In genomic region chr20:36646678-36647077, GRCh38 we compare ENCODE assay signal across 14 cellular contexts. TPM values are rescaled to one million over a fixed set of nuclear protein-coding genes. Genes with fewer than 3 reads are reported as not detected.
DNase-seq lines count a peak whose midpoint lies in the region; ATAC-seq and TF ChIP-seq lines count a peak whose summit lies in the region.
"Had no signal": no experiment of that assay in that cellular context is flagged by ENCODE, and none has a peak within 500 bp of the region (broad histone marks: within the 10 kb centered on the region; RNA-seq: fewer than 3 reads in every experiment).

No MANE protein-coding gene starts in this region.

- no peak overlapping the region for H3K4me3 ChIP-seq in psoas muscle
- H3K4me3 ChIP-seq: lung had no signal

- no peaks in the 10 kb centered on the region for H3K4me1 ChIP-seq in psoas muscle

- no peak for TF ChIP-seq CTCF in progenitor cell of endocrine pancreas (IDR thresholded peaks at IDR 0.05; ENCODE audit: unreplicated experiment)
- TF ChIP-seq CTCF in psoas muscle (IDR thresholded peaks at IDR 0.05), result no peak

- H3K4me3 Mint-ChIP-seq in activated T-cell treated with anti-CD3 and anti-CD28 coated beads, Interleukin-2, amount 50 U/mL, for 72 hours, result peak overlapping the region; percentile 96 to 100
- H3K4me3 Mint-ChIP-seq in activated naive CD8-positive, alpha-beta T cell treated with anti-CD3 and anti-CD28 coated beads, Interleukin-2, amount 50 U/mL, for 24 hours, result peak overlapping the region; percentile 93
- H3K4me3 Mint-ChIP-seq in progenitor cell of endocrine pancreas (ENCODE audit: low read depth), result no peak overlapping the region
- H3K4me3 Mint-ChIP-seq: neural crest cell, type B pancreatic cell had no signal

- peaks cover 0 to 4% of the 10 kb centered on the region in 2 donors for H3K36me3 Mint-ChIP-seq in activated T-cell treated with anti-CD3 and anti-CD28 coated beads, Interleukin-2, amount 50 U/mL, for 72 hours (ENCODE audit: insufficient read depth in 2 of 2)
- peaks cover 10% of the 10 kb centered on the region for H3K36me3 Mint-ChIP-seq in activated naive CD8-positive, alpha-beta T cell treated with anti-CD3 and anti-CD28 coated beads, Interleukin-2, amount 50 U/mL, for 24 hours (ENCODE audit: low read depth)
- H3K36me3 Mint-ChIP-seq in progenitor cell of endocrine pancreas (ENCODE audit: insufficient read depth), result peaks cover 3% of the 10 kb centered on the region
- H3K36me3 Mint-ChIP-seq: type B pancreatic cell had no signal

- no peak for DNase-seq in activated T-cell treated with anti-CD3 and anti-CD28 coated beads, Interleukin-2, amount 50 U/mL, for 72 hours
- no peak for DNase-seq in activated T-cell treated with anti-CD3 and anti-CD28 coated beads for 4 hours
- DNase-seq in NCI-H2171 treated with DMSO at 0.1 percent for 48 hours (lab: John Stamatoyannopoulos, UW), result peak; percentile 79
- no peak for DNase-seq in activated naive CD8-positive, alpha-beta T cell treated with anti-CD3 and anti-CD28 coated beads, Interleukin-2, amount 50 U/mL, for 24 hours
- no peak for DNase-seq in progenitor cell of endocrine pancreas (ENCODE audit: low spot score, unreplicated experiment)
- DNase-seq in psoas muscle, result no peak
- DNase-seq in NCI-H1092 (lab: John Stamatoyannopoulos, UW), result no peak
- DNase-seq: cerebellar nuclear complex, SHP77 had no signal

- no peaks in the 10 kb centered on the region for H3K9me3 ChIP-seq in psoas muscle

- peaks cover 0 to 7% of the 10 kb centered on the region in 2 donors for H3K36me3 ChIP-seq in psoas muscle (ENCODE audit: insufficient read depth in 1 of 2, low read depth in 1 of 2)

- intact Hi-C loops in psoas muscle (cut with DNase I), result no loop called here

- no peaks in the 10 kb centered on the region for H3K9me3 Mint-ChIP-seq in activated T-cell treated with anti-CD3 and anti-CD28 coated beads, Interleukin-2, amount 50 U/mL, for 72 hours
- H3K9me3 Mint-ChIP-seq in activated naive CD8-positive, alpha-beta T cell treated with anti-CD3 and anti-CD28 coated beads, Interleukin-2, amount 50 U/mL, for 24 hours, result no peaks in the 10 kb centered on the region
- H3K9me3 Mint-ChIP-seq in progenitor cell of endocrine pancreas (ENCODE audit: low read depth), result no peaks in the 10 kb centered on the region
- H3K9me3 Mint-ChIP-seq: neural crest cell, type B pancreatic cell had no signal

- no peak for ATAC-seq in activated T-cell treated with anti-CD3 and anti-CD28 coated beads, Interleukin-2, amount 50 U/mL, for 72 hours (replicated peaks in 1 of 2)
- no peak for ATAC-seq in activated naive CD8-positive, alpha-beta T cell treated with anti-CD3 and anti-CD28 coated beads, Interleukin-2, amount 50 U/mL, for 24 hours
- ATAC-seq in HG03025 (IDR thresholded peaks at IDR 0.05; ENCODE audit: low FRiP score, unreplicated experiment) (no peak), psoas muscle (no peak)
- ATAC-seq: sciatic nerve had no signal

- H3K27ac Mint-ChIP-seq in activated T-cell treated with anti-CD3 and anti-CD28 coated beads, Interleukin-2, amount 50 U/mL, for 72 hours, result peak overlapping the region; percentile 100
- peak overlapping the region; percentile 99 for H3K27ac Mint-ChIP-seq in activated naive CD8-positive, alpha-beta T cell treated with anti-CD3 and anti-CD28 coated beads, Interleukin-2, amount 50 U/mL, for 24 hours
- peak overlapping the region; percentile 81 for H3K27ac Mint-ChIP-seq in progenitor cell of endocrine pancreas
- H3K27ac Mint-ChIP-seq: type B pancreatic cell had no signal

- H3K27me3 ChIP-seq in psoas muscle (ENCODE audit: insufficient read depth in 3 of 3, low read length in 2 of 3), result no peaks in the 10 kb centered on the region

- no peak overlapping the region for H3K27ac ChIP-seq in psoas muscle

- H3K27me3 Mint-ChIP-seq in activated T-cell treated with anti-CD3 and anti-CD28 coated beads, Interleukin-2, amount 50 U/mL, for 72 hours (ENCODE audit: low read depth), result no peaks in the 10 kb centered on the region
- H3K27me3 Mint-ChIP-seq in activated naive CD8-positive, alpha-beta T cell treated with anti-CD3 and anti-CD28 coated beads, Interleukin-2, amount 50 U/mL, for 24 hours, result no peaks in the 10 kb centered on the region
- no peaks in the 10 kb centered on the region for H3K27me3 Mint-ChIP-seq in progenitor cell of endocrine pancreas
- H3K27me3 Mint-ChIP-seq: type B pancreatic cell had no signal

- 85 to 90% (median 89%) methylated on average over 3 of the region's 3 CpGs for WGBS in psoas muscle, 3 donors

- H3K4me1 Mint-ChIP-seq in activated T-cell treated with anti-CD3 and anti-CD28 coated beads, Interleukin-2, amount 50 U/mL, for 72 hours (ENCODE audit: low read depth), result peaks cover 47% of the 10 kb centered on the region
- peaks cover 41% of the 10 kb centered on the region for H3K4me1 Mint-ChIP-seq in activated naive CD8-positive, alpha-beta T cell treated with anti-CD3 and anti-CD28 coated beads, Interleukin-2, amount 50 U/mL, for 24 hours
- H3K4me1 Mint-ChIP-seq in progenitor cell of endocrine pancreas (ENCODE audit: low read depth), result peaks cover 13% of the 10 kb centered on the region

RNA-seq across cellular contexts. Expression of gene SLA2, which starts 0.7 kb away (rescaled TPM):
- total RNA-seq in activated T-cell treated with anti-CD3 and anti-CD28 coated beads, Interleukin-2, amount 50 U/mL, for 72 hours, result 10 to 100 TPM; 44.9 to 56.6 TPM
- 0.62 and 0.77 TPM in 2 replicates for total RNA-seq in progenitor cell of endocrine pancreas
- total RNA-seq in psoas muscle, result under 1 TPM; 0.12 to 0.34 (median 0.16) TPM
- under 1 TPM; 0.03 to 0.07 (median 0.06) TPM for polyA plus RNA-seq in psoas muscle

RNA-seq across cellular contexts. Expression of gene RAB5IF, which starts 41.1 kb away (rescaled TPM):
- total RNA-seq in activated T-cell treated with anti-CD3 and anti-CD28 coated beads, Interleukin-2, amount 50 U/mL, for 72 hours, result 10 to 100 TPM; 78.2 to 88.3 TPM
- total RNA-seq in progenitor cell of endocrine pancreas (58.8 and 59.6 TPM in 2 replicates), psoas muscle (100 to 1,000 TPM in 3 of 4 donors, 10 to 100 TPM in 1; 77.3 to 368 (median 215) TPM)
- polyA plus RNA-seq in psoas muscle, result 100 to 1,000 TPM; 144 to 585 (median 337) TPM

Comparison
In these comparisons a context has a peak if more than half of its experiments do, and no peak if none do; other contexts are left out.
1. RNA of gene SLA2, which starts 0.7 kb away (total RNA-seq): 44.9 to 56.6 TPM in activated T-cell treated with anti-CD3 and anti-CD28 coated beads, Interleukin-2, amount 50 U/mL, for 72 hours; 0.62 to 0.77 TPM in progenitor cell of endocrine pancreas and 0.12 to 0.34 TPM in psoas muscle; every median in the first group is over 10 times any median in the second.
2. Peak in every context shown above with its lines, with median percentiles within 50 percentile points of each other: H3K27ac Mint-ChIP-seq.